Comparison of ENCODE assay signal across 1 cellular context in genomic region chr12:11607313-11608081, GRCh38.
TF ChIP-seq lines count a peak whose summit lies in the region.

No MANE protein-coding gene starts in this region.

TF ChIP-seq in SK-N-SH, 30 proteins besides CTCF, POLR2A, EP300 and RAD21 (continued from another document):
- TF ChIP-seq PBX3 (IDR thresholded peaks at IDR 0.05) = peak; percentile 42; the same call in 1 of the 2 replicates
- peak; percentile 57 for TF ChIP-seq TCF12 (IDR thresholded peaks at IDR 0.05)
- TF ChIP-seq, protein P1, sequence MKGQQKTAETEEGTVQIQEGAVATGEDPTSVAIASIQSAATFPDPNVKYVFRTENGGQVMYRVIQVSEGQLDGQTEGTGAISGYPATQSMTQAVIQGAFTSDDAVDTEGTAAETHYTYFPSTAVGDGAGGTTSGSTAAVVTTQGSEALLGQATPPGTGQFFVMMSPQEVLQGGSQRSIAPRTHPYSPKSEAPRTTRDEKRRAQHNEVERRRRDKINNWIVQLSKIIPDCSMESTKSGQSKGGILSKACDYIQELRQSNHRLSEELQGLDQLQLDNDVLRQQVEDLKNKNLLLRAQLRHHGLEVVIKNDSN (IDR thresholded peaks at IDR 0.05; ENCODE audit: borderline replicate concordance, low read depth) = no peak
- TF ChIP-seq POLR2AphosphoS5 (IDR thresholded peaks at IDR 0.05; ENCODE audit: low read depth, low read length) = no peak
- TF ChIP-seq FOXM1 (IDR thresholded peaks at IDR 0.05; ENCODE audit: low read depth) = no peak
- no peak for TF ChIP-seq NFIC (IDR thresholded peaks at IDR 0.05; ENCODE audit: borderline replicate concordance)
